1 cellular context compared by ENCODE assay signal in genomic region chr14:97783001-97783400, GRCh38.
TF ChIP-seq lines count a peak whose summit lies in the region.

No MANE protein-coding gene starts in this region.

TF ChIP-seq in GM23338, 12 proteins besides CTCF, POLR2A, EP300 and RAD21 (continued from another document):
- TF ChIP-seq ZNF462 (CRISPR knock-in tag; IDR thresholded peaks at IDR 0.05) (no peak), CREB1 (CRISPR knock-in tag; IDR thresholded peaks at IDR 0.05; ENCODE audit: low read depth) (no peak), EZH2phosphoT487 (IDR thresholded peaks at IDR 0.05; ENCODE audit: unreplicated experiment) (no peak)
